Comparison of ENCODE assay signal across 8 cellular contexts in genomic region chr20:49982346-49983122, GRCh38. TPM values are rescaled to one million over a fixed set of nuclear protein-coding genes. Genes with fewer than 3 reads are reported as not detected.
A peak's percentile ranks its signal among the peaks of the same experiment; 100 is the strongest.
DNase-seq lines count a peak whose midpoint lies in the region; ATAC-seq, FAIRE-seq and TF ChIP-seq lines count a peak whose summit lies in the region.

TSS of gene SNAI1 (plus strand) at chr20:49982980. CDS start at chr20:49983060, 80 bp downstream.

- in situ Hi-C loops in astrocyte of the cerebellum (cut with HindIII; ENCODE audit: low sequenced_read_pairs): loop anchor here (25.0 kb wide), 1 partner anchor 105 kb away; no protein-coding TSS in a partner anchor

- TF ChIP-seq POLR2A in GM12891 (IDR thresholded peaks at IDR 0.05; ENCODE audit: low read depth, low read length): peak; percentile 87

- peak; percentile 63 for TF ChIP-seq CTCF in astrocyte of the cerebellum (IDR thresholded peaks at IDR 0.05; ENCODE audit: low read depth, low read length, missing control alignments)

- H3K4me3 ChIP-seq in astrocyte of the cerebellum (ENCODE audit: low read depth, low read length): peak within 1 kb of the TSS; percentile 98

- intact Hi-C loops in sciatic nerve (cut with DNase I): loop anchor here (5.0 kb wide), 1 partner anchor 190 kb away; no protein-coding TSS in a partner anchor

- DNase-seq in GM12891 (ENCODE audit: insufficient read length, low spot score) (peak; percentile 99), NCI-H187 (lab: John Stamatoyannopoulos, UW) (peak; percentile 58 to 78), T-helper 9 cell (peak; percentile 74), astrocyte of the cerebellum (ENCODE audit: low read depth) (peak; percentile 61), hypothalamus (lab: John Stamatoyannopoulos, UW) (peak in 47 of 51 donors; percentile 23 to 87 (median 68)), sciatic nerve (ENCODE audit: low spot score) (peak; percentile 88), GOT3 (lab: John Stamatoyannopoulos, UW) (no peak)

- FAIRE-seq in GM12891 (lab: Jason Lieb, UNC): peak; percentile 35

- ATAC-seq in HG02870 (IDR thresholded peaks at IDR 0.05; ENCODE audit: unreplicated experiment) (peak; percentile 64), sciatic nerve (peak; percentile 79)

TF ChIP-seq in GM12891, 5 proteins besides CTCF, POLR2A, EP300 and RAD21:
- TF ChIP-seq POLR2AphosphoS5 (IDR thresholded peaks at IDR 0.05; ENCODE audit: low read depth, low read length) (peak; percentile 65; the same call in 1 of the 2 replicates), SPI1 (IDR thresholded peaks at IDR 0.05; ENCODE audit: low read depth, low read length) (no peak), TAF1 (IDR thresholded peaks at IDR 0.05; ENCODE audit: low read depth, low read length) (peak; percentile 39; the same call in 1 of the 2 replicates)

RNA-seq across cellular contexts. Expression of gene SNAI1, which starts in this region (rescaled TPM):
- 0.42 TPM for polyA plus RNA-seq in GM12891 (2012; ENCODE audit: low read depth, missing spikeins)
- total RNA-seq in sciatic nerve: 32.6 TPM
